13 cellular contexts compared by ENCODE assay signal in the genomic region with DNA sequence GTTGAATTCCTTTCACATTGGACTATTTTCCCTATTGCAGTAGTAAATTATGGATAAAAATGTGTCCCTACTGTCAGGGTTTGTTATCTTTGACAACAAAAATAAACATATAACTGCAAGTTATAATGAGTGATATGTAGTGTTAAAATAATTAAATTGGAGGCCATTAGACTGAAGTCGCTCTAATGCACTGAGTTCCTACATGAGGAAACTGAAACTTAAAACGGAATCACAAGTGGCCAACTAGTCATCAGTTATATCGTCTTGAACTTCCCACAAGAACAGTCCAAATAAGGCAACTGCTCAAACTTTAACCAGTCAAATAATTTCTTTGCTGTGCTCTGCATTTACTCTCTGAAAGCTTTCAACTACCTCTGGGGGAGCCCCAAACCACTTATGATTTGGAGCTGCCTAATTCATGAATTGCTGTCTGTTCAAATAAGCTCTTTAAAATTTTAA. TPM values are rescaled to one million over a fixed set of nuclear protein-coding genes. Genes with fewer than 3 reads are reported as not detected.
DNase-seq lines count a peak whose midpoint lies in the region; ATAC-seq and TF ChIP-seq lines count a peak whose summit lies in the region.
"Had no signal": no experiment of that assay in that cellular context is flagged by ENCODE, and none has a peak within 500 bp of the region (broad histone marks: within the 10 kb centered on the region; RNA-seq: fewer than 3 reads in every experiment).

No MANE protein-coding gene starts in this region.

- H3F3A ChIP-seq in OCI-LY1 (ENCODE audit: insufficient read depth, low read length) (no peaks in the 10 kb centered on the region), PC-9 (ENCODE audit: insufficient read depth, low read depth) (no peaks in the 10 kb centered on the region; the same call in 1 of the 2 replicates)

- peak overlapping the region; percentile 5 for H3K27ac ChIP-seq in OCI-LY1 (ENCODE audit: low read depth, low read length, poor library complexity, severe bottlenecking)
- no peak overlapping the region for H3K27ac ChIP-seq in PC-9
- H3K27ac ChIP-seq in heart left ventricle: peak overlapping the region in 2 of 12 donors; percentile 11 to 97
- H3K27ac ChIP-seq: brain microvascular endothelial cell had no signal

- no TSS peak for BruUV-seq in PC-9 (replicated peaks; lab: Mats Ljungman, UMichigan)

- ATAC-seq in heart left ventricle: no peak
- ATAC-seq: CD8-positive, alpha-beta T cell had no signal

- H3K9me2 ChIP-seq in OCI-LY1 (ENCODE audit: low read depth, low read length) (no peaks in the 10 kb centered on the region), PC-9 (ENCODE audit: insufficient read depth) (no peaks in the 10 kb centered on the region)

- H3K4me2 ChIP-seq in OCI-LY1 (ENCODE audit: low read length) (no peak overlapping the region), PC-9 (no peak overlapping the region)

- H3K36me3 ChIP-seq in OCI-LY1 (ENCODE audit: insufficient read depth, low read length) (no peaks in the 10 kb centered on the region), PC-9 (ENCODE audit: low read depth) (no peaks in the 10 kb centered on the region), heart left ventricle (no peaks in the 10 kb centered on the region)
- H3K36me3 ChIP-seq: brain microvascular endothelial cell had no signal

- POLR2A ChIA-PET in PC-9 (lab: Charles Lee; ENCODE audit: unreplicated experiment): no interaction called here

- H3K9ac ChIP-seq in OCI-LY1 (ENCODE audit: low read length): no peak overlapping the region

- H3K9me3 ChIP-seq in OCI-LY1 (ENCODE audit: low read length) (no peaks in the 10 kb centered on the region), PC-9 (ENCODE audit: insufficient read depth, low read depth) (no peaks in the 10 kb centered on the region), heart left ventricle (no peaks in the 10 kb centered on the region)

- CTCF ChIA-PET in PC-9 (lab: Charles Lee): no interaction called here

- TF ChIP-seq CTCF in OCI-LY1 (IDR thresholded peaks at IDR 0.05; ENCODE audit: low read length) (0 out of 2 replicates have a peak, but pooled peaks have one; percentile 8), fibroblast of the aortic adventitia (IDR thresholded peaks at IDR 0.05; ENCODE audit: insufficient read depth, low read length) (no peak), PC-9 (conservative IDR thresholded peaks at IDR 0.05) (no peak), heart left ventricle (IDR thresholded peaks at IDR 0.05) (no peak)

- H3K4me1 ChIP-seq in OCI-LY1 (ENCODE audit: insufficient read depth, low read length, severe bottlenecking): peaks cover 29% of the 10 kb centered on the region
- H3K4me1 ChIP-seq in PC-9 (replicated peaks; ENCODE audit: insufficient read depth): peaks cover 8% of the 10 kb centered on the region
- H3K4me1 ChIP-seq in heart left ventricle: peaks cover 0 to 24% (median 8%) of the 10 kb centered on the region in 12 donors

- H3K27me3 ChIP-seq in OCI-LY1 (ENCODE audit: insufficient read depth, low read length) (no peaks in the 10 kb centered on the region), PC-9 (ENCODE audit: insufficient read depth, low read depth) (no peaks in the 10 kb centered on the region), heart left ventricle (no peaks in the 10 kb centered on the region)
- H3K27me3 ChIP-seq: brain microvascular endothelial cell had no signal

- no peak overlapping the region for H3K4me3 ChIP-seq in OCI-LY1 (ENCODE audit: low read depth, low read length, poor library complexity, severe bottlenecking)
- H3K4me3 ChIP-seq in fibroblast of the aortic adventitia (ENCODE audit: low read depth, low read length): no peak overlapping the region
- H3K4me3 ChIP-seq in PC-9: no peak overlapping the region
- peak overlapping the region in 1 of 12 donors; percentile 75 for H3K4me3 ChIP-seq in heart left ventricle

- TF ChIP-seq POLR2A in heart left ventricle (IDR thresholded peaks at IDR 0.05): no peak

- peak; percentile 4 for DNase-seq in stimulated activated CD4-positive, alpha-beta T cell treated with anti-CD3 and anti-CD28 coated beads, Interleukin-1b, Interleukin-23, amount 100 ng/mL, for 48 hours
- DNase-seq in stimulated activated CD4-positive, alpha-beta T cell treated with anti-CD3 and anti-CD28 coated beads, Interleukin-12 subunit alpha, Interleukin-12 subunit beta, amount 100 ng/mL, for 4 hours: no peak
- DNase-seq in fibroblast of the aortic adventitia (ENCODE audit: low read depth): peak; percentile 5
- no peak for DNase-seq in PC-9
- no peak for DNase-seq in heart left ventricle
- DNase-seq in T1000 (lab: John Stamatoyannopoulos, UW): no peak
- DNase-seq in activated CD8-positive, alpha-beta memory T cell treated with anti-CD3 and anti-CD28 coated beads, Interleukin-2, amount 50 U/mL, for 4 hours: no peak
- DNase-seq: brain microvascular endothelial cell; CD8-positive, alpha-beta T cell; hippocampal formation; nucleus accumbens; T-helper 9 cell had no signal

- no peaks in the 10 kb centered on the region for H4K20me1 ChIP-seq in OCI-LY1 (ENCODE audit: insufficient read depth, low read length)
- H4K20me1 ChIP-seq in PC-9 (ENCODE audit: insufficient read depth): no peaks in the 10 kb centered on the region

- intact Hi-C loops in PC-9 (cut with micrococcal nuclease; ENCODE audit: unreplicated experiment) (no loop called here), heart left ventricle (cut with DNase I) (loop anchor here in 1 of 10 donors (10.0 kb wide), 1 partner anchor 571 kb away; a partner anchor contains a TSS)

- H3K79me2 ChIP-seq in OCI-LY1 (ENCODE audit: insufficient read depth, low read length) (no peaks in the 10 kb centered on the region), PC-9 (ENCODE audit: low read depth) (peaks cover 20% of the 10 kb centered on the region)

- WGBS in heart left ventricle, 4 donors: 67 to 77% (median 75%) methylated on average over 3 of the region's 3 CpGs

- H2AFZ ChIP-seq in OCI-LY1 (ENCODE audit: low read length) (no peak overlapping the region), PC-9 (no peak overlapping the region)

RNA-seq across cellular contexts. Expression of a gene that starts 2.1 kb away (rescaled TPM):
- 19.2 and 21.4 TPM in 2 replicates for total RNA-seq in fibroblast of the aortic adventitia (ENCODE audit: low replicate concordance)
- 14.6 and 17.8 TPM in 2 replicates for total RNA-seq in PC-9 (2021)
- 10 to 100 TPM in 3 of 9 donors, 1 to 10 TPM in 6; 8.3 to 12.7 (median 9.6) TPM for total RNA-seq in heart left ventricle
- polyA plus RNA-seq in heart left ventricle: 10 to 100 TPM in 1 of 2 donors, 1 to 10 TPM in 1; 5.3 to 11.4 TPM

RNA-seq across cellular contexts. Expression of a gene that starts 7.0 kb away (rescaled TPM):
- total RNA-seq in fibroblast of the aortic adventitia (ENCODE audit: low replicate concordance) (35.2 and 51.0 TPM in 2 replicates), PC-9 (2021) (19.7 and 23.3 TPM in 2 replicates), heart left ventricle (10 to 100 TPM; 28.0 to 42.5 (median 34.2) TPM)
- polyA plus RNA-seq in heart left ventricle: 10 to 100 TPM in 1 of 2 donors, 1 to 10 TPM in 1; 9.1 to 32.4 TPM

RNA-seq across cellular contexts. Expression of a gene that starts 51.4 kb away (rescaled TPM):
- total RNA-seq in fibroblast of the aortic adventitia (ENCODE audit: low replicate concordance) (not detected in 2 replicates), PC-9 (2021) (not detected in 2 replicates), heart left ventricle (not detected)
- not detected for polyA plus RNA-seq in heart left ventricle
- total RNA-seq: CD8-positive, alpha-beta T cell had no signal

Comparison
In these comparisons a context has a peak if more than half of its experiments do, and no peak if none do; other contexts are left out.
1. DNase-seq: peak in stimulated activated CD4-positive, alpha-beta T cell treated with anti-CD3 and anti-CD28 coated beads, Interleukin-1b, Interleukin-23, amount 100 ng/mL, for 48 hours (single experiment) and fibroblast of the aortic adventitia (single experiment); none in stimulated activated CD4-positive, alpha-beta T cell treated with anti-CD3 and anti-CD28 coated beads, Interleukin-12 subunit alpha, Interleukin-12 subunit beta, amount 100 ng/mL, for 4 hours (single experiment), PC-9 (0 of 2), heart left ventricle (0 of 5), T1000 (single experiment) and activated CD8-positive, alpha-beta memory T cell treated with anti-CD3 and anti-CD28 coated beads, Interleukin-2, amount 50 U/mL, for 4 hours (single experiment).